In the genomic region with DNA sequence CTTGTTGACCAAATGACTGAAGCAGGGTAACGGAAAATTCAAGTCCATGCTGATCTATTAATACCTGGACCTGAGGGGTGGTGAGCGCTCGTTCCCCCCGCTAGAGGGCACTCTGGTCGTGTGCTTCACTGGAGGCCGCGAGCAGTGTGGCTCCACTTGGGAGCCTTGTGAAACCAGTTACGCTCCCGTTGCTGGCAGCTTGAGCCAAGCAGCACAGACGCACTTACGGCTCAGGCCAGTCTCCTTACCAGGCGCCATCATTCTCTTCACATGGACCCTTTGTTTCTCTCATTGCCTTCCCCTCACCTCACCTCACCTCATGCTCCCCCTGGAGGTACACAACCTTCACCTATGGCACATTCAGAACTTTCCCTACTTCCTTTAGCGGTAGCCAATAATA, we compare ENCODE assay signal across 1 cellular context.
TF ChIP-seq lines count a peak whose summit lies in the region.

No MANE protein-coding gene starts in this region.

TF ChIP-seq in H1, 55 proteins besides CTCF, POLR2A, EP300 and RAD21:
- TF ChIP-seq RBBP5 (IDR thresholded peaks at IDR 0.05; ENCODE audit: borderline replicate concordance, low read depth, low read length) (no peak), SIRT6 (IDR thresholded peaks at IDR 0.05; ENCODE audit: low read length) (no peak), TAF1 (IDR thresholded peaks at IDR 0.05; ENCODE audit: low read depth, low read length) (peak; percentile 26; the same call in 1 of the 2 replicates), CHD2 (IDR thresholded peaks at IDR 0.05; ENCODE audit: low read length) (no peak), POU5F1 (IDR thresholded peaks at IDR 0.05; ENCODE audit: low read depth, low read length) (no peak), ASH2L (IDR thresholded peaks at IDR 0.05; ENCODE audit: low read length) (no peak), CHD1 (IDR thresholded peaks at IDR 0.05; ENCODE audit: low read depth, low read length) (no peak), TEAD4 (IDR thresholded peaks at IDR 0.05; ENCODE audit: low read depth, low read length) (peak; percentile 33; the same call in 1 of the 2 replicates), CREB1 (IDR thresholded peaks at IDR 0.05) (no peak), NRF1 (IDR thresholded peaks at IDR 0.05; ENCODE audit: low read depth, low read length) (no peak), HDAC6 (IDR thresholded peaks at IDR 0.05; ENCODE audit: low read depth, low read length) (no peak), EZH2 (IDR thresholded peaks at IDR 0.05; ENCODE audit: low read depth, low read length, severe bottlenecking) (no peak), JUN (IDR thresholded peaks at IDR 0.05; ENCODE audit: low read depth, low read length) (no peak), GTF2F1 (IDR thresholded peaks at IDR 0.05; ENCODE audit: borderline replicate concordance, low read depth, low read length) (no peak), SIN3A (conservative IDR thresholded peaks at IDR 0.05 in 1 of 2, IDR thresholded peaks at IDR 0.05 in 1 of 2; ENCODE audit: low read depth in 1 of 2, low read length in 2 of 2) (no peak; a peak in 1 of 4 replicates), SIX5 (IDR thresholded peaks at IDR 0.05; ENCODE audit: low read depth, low read length) (no peak), KDM1A (IDR thresholded peaks at IDR 0.05; ENCODE audit: borderline replicate concordance, low read length) (no peak), BRCA1 (IDR thresholded peaks at IDR 0.05; ENCODE audit: low read depth, low read length) (no peak), YY1 (IDR thresholded peaks at IDR 0.05; ENCODE audit: low read depth, low read length) (peak; percentile 85), SAP30 (IDR thresholded peaks at IDR 0.05; ENCODE audit: insufficient read depth, insufficient replicate concordance, low read length) (no peak), BCL11A (IDR thresholded peaks at IDR 0.05; ENCODE audit: low read depth in 2 of 2, low read length in 2 of 2) (no peak), CEBPB (IDR thresholded peaks at IDR 0.05; ENCODE audit: low read depth, low read length) (peak; percentile 69; the same call in 1 of the 2 replicates), SP2 (IDR thresholded peaks at IDR 0.05; ENCODE audit: low read length) (no peak), RFX5 (IDR thresholded peaks at IDR 0.05; ENCODE audit: borderline replicate concordance, low read depth, low read length) (0 out of 2 replicates have a peak, but pooled peaks have one; percentile 26), TBP (IDR thresholded peaks at IDR 0.05; ENCODE audit: low read depth, low read length) (0 out of 2 replicates have a peak, but pooled peaks have one; percentile 33), MAFK (IDR thresholded peaks at IDR 0.05; ENCODE audit: low read depth, low read length) (no peak), NANOG (IDR thresholded peaks at IDR 0.05; ENCODE audit: insufficient read depth, low read depth, low read length, poor library complexity, severe bottlenecking) (no peak), CTBP2 (IDR thresholded peaks at IDR 0.05; ENCODE audit: borderline replicate concordance, insufficient read depth, insufficient read length, low read length) (no peak), GABPA (IDR thresholded peaks at IDR 0.05; ENCODE audit: borderline replicate concordance, insufficient read depth, low read length) (no peak), CBX8 (IDR thresholded peaks at IDR 0.05; ENCODE audit: borderline replicate concordance, low read depth, low read length) (no peak), TAF7 (optimal IDR thresholded peaks at IDR 0.05; ENCODE audit: borderline replicate concordance, low read depth, low read length) (no peak), RXRA (IDR thresholded peaks at IDR 0.05; ENCODE audit: insufficient read depth, low read depth, low read length) (no peak)
- TF ChIP-seq, protein P1, sequence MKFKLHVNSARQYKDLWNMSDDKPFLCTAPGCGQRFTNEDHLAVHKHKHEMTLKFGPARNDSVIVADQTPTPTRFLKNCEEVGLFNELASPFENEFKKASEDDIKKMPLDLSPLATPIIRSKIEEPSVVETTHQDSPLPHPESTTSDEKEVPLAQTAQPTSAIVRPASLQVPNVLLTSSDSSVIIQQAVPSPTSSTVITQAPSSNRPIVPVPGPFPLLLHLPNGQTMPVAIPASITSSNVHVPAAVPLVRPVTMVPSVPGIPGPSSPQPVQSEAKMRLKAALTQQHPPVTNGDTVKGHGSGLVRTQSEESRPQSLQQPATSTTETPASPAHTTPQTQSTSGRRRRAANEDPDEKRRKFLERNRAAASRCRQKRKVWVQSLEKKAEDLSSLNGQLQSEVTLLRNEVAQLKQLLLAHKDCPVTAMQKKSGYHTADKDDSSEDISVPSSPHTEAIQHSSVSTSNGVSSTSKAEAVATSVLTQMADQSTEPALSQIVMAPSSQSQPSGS (IDR thresholded peaks at IDR 0.05; ENCODE audit: low read length): no peak
- TF ChIP-seq, protein P2, sequence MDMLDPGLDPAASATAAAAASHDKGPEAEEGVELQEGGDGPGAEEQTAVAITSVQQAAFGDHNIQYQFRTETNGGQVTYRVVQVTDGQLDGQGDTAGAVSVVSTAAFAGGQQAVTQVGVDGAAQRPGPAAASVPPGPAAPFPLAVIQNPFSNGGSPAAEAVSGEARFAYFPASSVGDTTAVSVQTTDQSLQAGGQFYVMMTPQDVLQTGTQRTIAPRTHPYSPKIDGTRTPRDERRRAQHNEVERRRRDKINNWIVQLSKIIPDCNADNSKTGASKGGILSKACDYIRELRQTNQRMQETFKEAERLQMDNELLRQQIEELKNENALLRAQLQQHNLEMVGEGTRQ (IDR thresholded peaks at IDR 0.05; ENCODE audit: low read length): no peak
- TF ChIP-seq, protein P3, sequence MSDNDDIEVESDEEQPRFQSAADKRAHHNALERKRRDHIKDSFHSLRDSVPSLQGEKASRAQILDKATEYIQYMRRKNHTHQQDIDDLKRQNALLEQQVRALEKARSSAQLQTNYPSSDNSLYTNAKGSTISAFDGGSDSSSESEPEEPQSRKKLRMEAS (IDR thresholded peaks at IDR 0.05): peak; percentile 60; the same call in 1 of the 2 replicates
